Comparison of ENCODE assay signal across 10 cellular contexts in genomic region chr12:25320123-25321006, GRCh38.
DNase-seq lines count a peak whose midpoint lies in the region; ATAC-seq, FAIRE-seq and TF ChIP-seq lines count a peak whose summit lies in the region.
"Had no signal": no experiment of that assay in that cellular context is flagged by ENCODE, and none has a peak within 500 bp of the region (broad histone marks: within the 10 kb centered on the region; RNA-seq: fewer than 3 reads in every experiment).

No MANE protein-coding gene starts in this region.

- H3K4me1 ChIP-seq in esophagus muscularis mucosa = no peaks in the 10 kb centered on the region

- ATAC-seq in GM18499 (IDR thresholded peaks at IDR 0.05; ENCODE audit: insufficient read depth, unreplicated experiment) (peak; percentile 68), GM21360 (IDR thresholded peaks at IDR 0.05; ENCODE audit: unreplicated experiment) (peak; percentile 81), HG03378 (IDR thresholded peaks at IDR 0.05; ENCODE audit: unreplicated experiment) (peak; percentile 76), omental fat pad (ENCODE audit: low FRiP score) (no peak)
- ATAC-seq: T-helper 17 cell had no signal

- DNase-seq in bronchial epithelial cell (ENCODE audit: low read depth) (no peak), omental fat pad (ENCODE audit: low spot score) (no peak), esophagus muscularis mucosa (ENCODE audit: extremely low spot score) (no peak), DMS53 (lab: John Stamatoyannopoulos, UW) (no peak), D341Med (ENCODE audit: low spot score) (no peak)
- DNase-seq: T-helper 17 cell had no signal

- H3K27me3 ChIP-seq in bronchial epithelial cell (ENCODE audit: control insufficient read depth, insufficient read depth, low read length) = no peaks in the 10 kb centered on the region
- no peaks in the 10 kb centered on the region for H3K27me3 ChIP-seq in esophagus muscularis mucosa

- H3K36me3 ChIP-seq in bronchial epithelial cell (ENCODE audit: control insufficient read depth, insufficient read depth, low read length) (no peaks in the 10 kb centered on the region), esophagus muscularis mucosa (no peaks in the 10 kb centered on the region)

- intact Hi-C loops in esophagus muscularis mucosa (cut with DNase I) = no loop called here

- TF ChIP-seq CTCF in bronchial epithelial cell (IDR thresholded peaks at IDR 0.05; ENCODE audit: insufficient read depth, low read length, severe bottlenecking) = no peak
- no peak for TF ChIP-seq CTCF in omental fat pad (IDR thresholded peaks at IDR 0.05)
- no peak for TF ChIP-seq CTCF in esophagus muscularis mucosa (IDR thresholded peaks at IDR 0.05)

- no peak for TF ChIP-seq EP300 in esophagus muscularis mucosa (IDR thresholded peaks at IDR 0.05)

- H3K27ac ChIP-seq in esophagus muscularis mucosa (replicated peaks in 1 of 4) = no peak overlapping the region
- H3K27ac ChIP-seq: HL-60 had no signal

- H3K4me3 ChIP-seq in bronchial epithelial cell (ENCODE audit: low read depth, low read length) = no peak overlapping the region
- H3K4me3 ChIP-seq in esophagus muscularis mucosa = no peak overlapping the region

- WGBS in esophagus muscularis mucosa = 67% methylated on average over 5 of the region's 5 CpGs

- FAIRE-seq in bronchial epithelial cell (lab: Jason Lieb, UNC) = peak; percentile 13

- TF ChIP-seq POLR2A in esophagus muscularis mucosa (IDR thresholded peaks at IDR 0.05; ENCODE audit: low read depth) = no peak

- H3K9me3 ChIP-seq in esophagus muscularis mucosa = no peaks in the 10 kb centered on the region
